In the genomic region with DNA sequence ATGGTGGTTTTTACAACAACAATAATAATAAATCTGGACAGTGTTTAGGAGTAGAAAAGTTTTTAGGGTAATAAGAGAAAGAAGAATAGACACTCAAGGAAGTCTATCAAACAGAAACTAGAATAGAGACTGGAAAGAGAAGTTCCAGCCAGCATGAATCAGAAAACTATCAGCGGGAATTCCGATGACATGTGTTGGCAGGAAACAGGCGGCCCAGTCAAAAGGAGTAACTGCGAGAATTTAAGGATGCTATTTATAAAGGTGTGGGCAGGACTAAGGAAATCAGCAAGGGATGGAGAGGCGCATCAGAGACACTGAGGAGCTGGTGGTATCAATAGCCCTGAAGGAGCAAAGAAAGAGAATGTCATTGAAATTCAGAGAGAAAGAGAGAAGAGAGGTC, we compare ENCODE assay signal across 20 cellular contexts.
DNase-seq lines count a peak whose midpoint lies in the region; ATAC-seq and TF ChIP-seq lines count a peak whose summit lies in the region.
"Had no signal": no experiment of that assay in that cellular context is flagged by ENCODE, and none has a peak within 500 bp of the region (broad histone marks: within the 10 kb centered on the region; RNA-seq: fewer than 3 reads in every experiment).

No MANE protein-coding gene starts in this region.

- no peak overlapping the region for H2AK5ac ChIP-seq in mesenchymal stem cell (ENCODE audit: low read length, severe bottlenecking)

- no peaks in the 10 kb centered on the region for H3K27me3 Mint-ChIP-seq in activated T-helper 17 cell treated with anti-CD3 and anti-CD28 coated beads, Interleukin-2, amount 50 U/mL, for 72 hours
- H3K27me3 Mint-ChIP-seq: activated naive CD8-positive, alpha-beta T cell treated with anti-CD3 and anti-CD28 coated beads, Interleukin-2, amount 10 ng/mL, durations not matched to agents 7 days and 5 days; CD4-positive, CD25-positive, alpha-beta regulatory T cell had no signal

- DNase-seq in EL (peak; percentile 80), NCI-H226 (peak; percentile 4), cardiac fibroblast (ENCODE audit: low read depth in 2 of 2) (peak; percentile 52 to 72), mesenchymal stem cell (no peak), NCI-H2107 treated with DMSO at 0.1 percent for 48 hours (lab: John Stamatoyannopoulos, UW; ENCODE audit: unreplicated experiment) (no peak), T-helper 2 cell (no peak)
- DNase-seq in stimulated activated CD8-positive, alpha-beta memory T cell treated with anti-CD3 and anti-CD28 coated beads, Interleukin-4, amount 100 ng/mL, for 48 hours = no peak
- DNase-seq: activated CD4-positive, alpha-beta T cell treated with anti-CD3 and anti-CD28 coated beads, Interleukin-2, amount 50 U/mL, for 1 hour; activated naive CD8-positive, alpha-beta T cell treated with anti-CD3 and anti-CD28 coated beads, Interleukin-2, amount 10 ng/mL, durations not matched to agents 7 days and 5 days; activated T-cell treated with anti-CD3 and anti-CD28 coated beads, Interleukin-2, amount 50 U/mL, for 1 hour; CD4-positive, CD25-positive, alpha-beta regulatory T cell; DMS79 treated with DMSO at 0.1 percent for 48 hours; HCEC 1CT; mucosa of descending colon; NCI-H2107; NK-92 treated with Interleukin-12 subunit alpha and Interleukin-12 subunit beta, amount 100 ng/mL, for 24 hours; occipital lobe; SIG-M5; stimulated activated CD4-positive, alpha-beta T cell treated with anti-CD3 and anti-CD28 coated beads, Interleukin-4, amount 100 ng/mL, for 24 hours had no signal

- no peak overlapping the region for H4K8ac ChIP-seq in mesenchymal stem cell (ENCODE audit: low read length)

- no peaks in the 10 kb centered on the region for H3K36me3 Mint-ChIP-seq in activated T-helper 17 cell treated with anti-CD3 and anti-CD28 coated beads, Interleukin-2, amount 50 U/mL, for 72 hours (ENCODE audit: low read depth)
- H3K36me3 Mint-ChIP-seq: activated naive CD8-positive, alpha-beta T cell treated with anti-CD3 and anti-CD28 coated beads, Interleukin-2, amount 10 ng/mL, durations not matched to agents 7 days and 5 days; CD4-positive, CD25-positive, alpha-beta regulatory T cell had no signal

- no peaks in the 10 kb centered on the region for H3K9me3 ChIP-seq in mesenchymal stem cell (ENCODE audit: control insufficient read depth, low read length)
- H3K9me3 ChIP-seq: mucosa of descending colon had no signal

- ATAC-seq in activated T-helper 17 cell treated with anti-CD3 and anti-CD28 coated beads, Interleukin-2, amount 50 U/mL, for 72 hours (replicated peaks) = no peak
- ATAC-seq: mucosa of descending colon had no signal

- H3K4me3 Mint-ChIP-seq in activated T-helper 17 cell treated with anti-CD3 and anti-CD28 coated beads, Interleukin-2, amount 50 U/mL, for 72 hours = no peak overlapping the region
- H3K4me3 Mint-ChIP-seq: activated naive CD8-positive, alpha-beta T cell treated with anti-CD3 and anti-CD28 coated beads, Interleukin-2, amount 10 ng/mL, durations not matched to agents 7 days and 5 days; CD4-positive, CD25-positive, alpha-beta regulatory T cell had no signal

- no peaks in the 10 kb centered on the region for H3K4me1 Mint-ChIP-seq in activated T-helper 17 cell treated with anti-CD3 and anti-CD28 coated beads, Interleukin-2, amount 50 U/mL, for 72 hours
- H3K4me1 Mint-ChIP-seq: activated naive CD8-positive, alpha-beta T cell treated with anti-CD3 and anti-CD28 coated beads, Interleukin-2, amount 10 ng/mL, durations not matched to agents 7 days and 5 days; CD4-positive, CD25-positive, alpha-beta regulatory T cell had no signal

- no peak overlapping the region for H3K27ac ChIP-seq in mesenchymal stem cell (ENCODE audit: low read length, poor library complexity, severe bottlenecking)

- H3K9me3 Mint-ChIP-seq in activated T-helper 17 cell treated with anti-CD3 and anti-CD28 coated beads, Interleukin-2, amount 50 U/mL, for 72 hours = no peaks in the 10 kb centered on the region

- peak overlapping the region; percentile 4 for H3K9ac ChIP-seq in mesenchymal stem cell (ENCODE audit: low read length)

- WGBS in mesenchymal stem cell = 71% methylated on average over 5 of the region's 5 CpGs

- no peak overlapping the region for H2BK120ac ChIP-seq in mesenchymal stem cell (ENCODE audit: low read depth, low read length)

- no peaks in the 10 kb centered on the region for H3K36me3 ChIP-seq in mesenchymal stem cell (ENCODE audit: control insufficient read depth in 1 of 2, insufficient read depth in 2 of 2, low read depth in 1 of 2, low read length in 2 of 2)

- H3K23ac ChIP-seq in mesenchymal stem cell (ENCODE audit: low read length in 2 of 2) = no peak overlapping the region

- H2BK5ac ChIP-seq in mesenchymal stem cell (ENCODE audit: low read depth, low read length, poor library complexity, severe bottlenecking) = no peak overlapping the region

- no peak overlapping the region for H3K4me2 ChIP-seq in mesenchymal stem cell (ENCODE audit: low read length, poor library complexity, severe bottlenecking)

- no peaks in the 10 kb centered on the region for H3K27me3 ChIP-seq in mesenchymal stem cell (ENCODE audit: control insufficient read depth in 1 of 2, insufficient read depth in 1 of 2, low read length in 2 of 2)

- H3K14ac ChIP-seq in mesenchymal stem cell (ENCODE audit: low read length in 2 of 2) = no peak overlapping the region

- no peaks in the 10 kb centered on the region for H3K79me1 ChIP-seq in mesenchymal stem cell (replicated peaks; ENCODE audit: low read length, poor library complexity, severe bottlenecking)

- H3K4ac ChIP-seq in mesenchymal stem cell (ENCODE audit: low read depth in 1 of 2, low read length in 2 of 2) = no peak overlapping the region

- H4K91ac ChIP-seq in mesenchymal stem cell (ENCODE audit: low read length) = no peak overlapping the region

- H2BK15ac ChIP-seq in mesenchymal stem cell (ENCODE audit: low read depth, poor library complexity, severe bottlenecking) = no peak overlapping the region

- H2AFZ ChIP-seq in mesenchymal stem cell (ENCODE audit: low read depth, low read length) = no peak overlapping the region

- H3K4me1 ChIP-seq in mesenchymal stem cell (ENCODE audit: control insufficient read depth, insufficient read depth, low read depth, low read length) = no peaks in the 10 kb centered on the region

- TF ChIP-seq CTCF in cardiac fibroblast (IDR thresholded peaks at IDR 0.05; ENCODE audit: low read depth, low read length) = no peak

- H3K27ac Mint-ChIP-seq in activated T-helper 17 cell treated with anti-CD3 and anti-CD28 coated beads, Interleukin-2, amount 50 U/mL, for 72 hours = no peak overlapping the region
- H3K27ac Mint-ChIP-seq: activated naive CD8-positive, alpha-beta T cell treated with anti-CD3 and anti-CD28 coated beads, Interleukin-2, amount 10 ng/mL, durations not matched to agents 7 days and 5 days; CD4-positive, CD25-positive, alpha-beta regulatory T cell had no signal

- no peak overlapping the region for H2BK12ac ChIP-seq in mesenchymal stem cell (ENCODE audit: low read length in 2 of 2)

- no peak overlapping the region for H3K18ac ChIP-seq in mesenchymal stem cell (ENCODE audit: low read depth in 1 of 2, low read length in 2 of 2)

- H3K4me3 ChIP-seq in cardiac fibroblast (replicated peaks in 1 of 2; ENCODE audit: low read depth in 2 of 2, low read length in 2 of 2) (no peak overlapping the region), mesenchymal stem cell (ENCODE audit: insufficient read depth in 1 of 2, low read depth in 1 of 2, low read length in 2 of 2) (no peak overlapping the region)
- H3K4me3 ChIP-seq: mucosa of descending colon had no signal

Comparison
In these comparisons a context has a peak if more than half of its experiments do, and no peak if none do; other contexts are left out.
1. DNase-seq: peak in EL (single experiment), NCI-H226 (single experiment) and cardiac fibroblast (2 of 2); none in mesenchymal stem cell (single experiment), NCI-H2107 treated with DMSO at 0.1 percent for 48 hours (single experiment), stimulated activated CD8-positive, alpha-beta memory T cell treated with anti-CD3 and anti-CD28 coated beads, Interleukin-4, amount 100 ng/mL, for 48 hours (single experiment) and T-helper 2 cell (0 of 5).